ENCODE assay signal across 11 cellular contexts in genomic region chr9:133506653-133507038, GRCh38. TPM values are rescaled to one million over a fixed set of nuclear protein-coding genes. Genes with fewer than 3 reads are reported as not detected.
DNase-seq lines count a peak whose midpoint lies in the region; ATAC-seq and TF ChIP-seq lines count a peak whose summit lies in the region.
"Had no signal": no experiment of that assay in that cellular context is flagged by ENCODE, and none has a peak within 500 bp of the region (broad histone marks: within the 10 kb centered on the region; RNA-seq: fewer than 3 reads in every experiment).

No MANE protein-coding gene starts in this region.

- peaks cover 11% of the 10 kb centered on the region for H3K36me3 Mint-ChIP-seq in HFFc6 (ENCODE audit: low read depth)
- H3K36me3 Mint-ChIP-seq: CD14-positive monocyte had no signal

- intact Hi-C loops in ascending aorta (cut with DNase I) = no loop called here

- H3K36me3 ChIP-seq in ACC112 (ENCODE audit: insufficient read depth, low read length) (no peaks in the 10 kb centered on the region), ascending aorta (no peaks in the 10 kb centered on the region), kidney epithelial cell (ENCODE audit: control insufficient read depth, insufficient read depth, low read length) (no peaks in the 10 kb centered on the region)

- H3K9me3 Mint-ChIP-seq in HFFc6 = peaks cover 12% of the 10 kb centered on the region

- H3K4me1 ChIP-seq in ACC112 (ENCODE audit: control insufficient read depth, insufficient read depth, low read length, unreplicated experiment) (peaks cover 25% of the 10 kb centered on the region), ascending aorta (peaks cover 0 to 17% of the 10 kb centered on the region in 2 donors)

- DNase-seq in HFFc6 (peak; percentile 92), ascending aorta (ENCODE audit: low spot score in 2 of 2) (peak; percentile 20 to 84), kidney epithelial cell (ENCODE audit: low read depth) (peak; percentile 38), NCI-H1930 (lab: John Stamatoyannopoulos, UW) (no peak), NCI-H524 (lab: John Stamatoyannopoulos, UW) (no peak)
- DNase-seq in central memory CD4-positive, alpha-beta T cell = no peak
- DNase-seq: dermis blood vessel endothelial cell; stimulated activated naive CD4-positive, alpha-beta T cell treated with Interleukin-2 at 50 U/mL for 16 hours had no signal

- peaks cover 34% of the 10 kb centered on the region for H3K4me1 Mint-ChIP-seq in HFFc6 (ENCODE audit: low read depth)

- H3K27ac ChIP-seq in ACC112 (ENCODE audit: low read depth, low read length) (peak overlapping the region; percentile 84), ascending aorta (peak overlapping the region in 1 of 2 donors; percentile 22)

- peak overlapping the region; percentile 40 for H2AFZ ChIP-seq in ACC112 (ENCODE audit: low read length, unreplicated experiment)

- no peak overlapping the region for H3K4me3 Mint-ChIP-seq in HFFc6
- H3K4me3 Mint-ChIP-seq: CD14-positive monocyte had no signal

- H3K27ac Mint-ChIP-seq in HFFc6 = peak overlapping the region; percentile 75; the same call in 1 of the 2 replicates
- H3K27ac Mint-ChIP-seq: CD14-positive monocyte had no signal

- no peak for ATAC-seq in GM19324 (IDR thresholded peaks at IDR 0.05; ENCODE audit: low FRiP score, unreplicated experiment)

- H3K27me3 Mint-ChIP-seq in HFFc6 (ENCODE audit: insufficient read depth) = peaks cover 15% of the 10 kb centered on the region

- peaks cover 9 to 16% of the 10 kb centered on the region in 2 donors for H3K9me3 ChIP-seq in ascending aorta

- no peaks in the 10 kb centered on the region for H3K79me2 ChIP-seq in ACC112 (ENCODE audit: control insufficient read depth, insufficient read depth, low read length, unreplicated experiment)

- TF ChIP-seq CTCF in HFFc6 (IDR thresholded peaks at IDR 0.05) (peak; percentile 37), ascending aorta (IDR thresholded peaks at IDR 0.05) (no peak), kidney epithelial cell (IDR thresholded peaks at IDR 0.05; ENCODE audit: insufficient read depth, low read length, poor library complexity, severe bottlenecking) (no peak)

- H3K27me3 ChIP-seq in ACC112 (ENCODE audit: insufficient read depth, low read length) (peaks cover 16% of the 10 kb centered on the region; the same call in 1 of the 2 replicates), ascending aorta (no peaks in the 10 kb centered on the region), kidney epithelial cell (ENCODE audit: control insufficient read depth, insufficient read depth, low read length) (peaks cover 26% of the 10 kb centered on the region)

- H3K4me3 ChIP-seq in ACC112 (ENCODE audit: low read depth, low read length) (no peak overlapping the region), ascending aorta (no peak overlapping the region), kidney epithelial cell (ENCODE audit: low read depth, low read length) (no peak overlapping the region)

RNA-seq across cellular contexts. Expression of gene MYMK, which starts 18.1 kb away (rescaled TPM):
- not detected for total RNA-seq in HFFc6 (2021; fragmentation: NEBNext Ultra II Directional; extraction: Animal tissue kit (Norgen Biotek cat#: 25700))
- total RNA-seq in ascending aorta (not detected), kidney epithelial cell (not detected in 2 replicates)
- total RNA-seq: dermis blood vessel endothelial cell had no signal

RNA-seq across cellular contexts. Expression of gene SLC2A6, which starts 27.7 kb away (rescaled TPM):
- 10 to 100 TPM in 5 of 6 experiments, 1 to 10 TPM in 1; 9.4 to 12.6 (median 11.3) TPM for total RNA-seq in HFFc6 (2021; fragmentation: NEBNext Ultra II Directional; extraction: Animal tissue kit (Norgen Biotek cat#: 25700))
- 8.7 TPM for total RNA-seq in ascending aorta
- 51.8 and 60.9 TPM in 2 replicates for total RNA-seq in kidney epithelial cell

RNA-seq across cellular contexts. Expression of gene ADAMTSL2, which starts 27.9 kb away (rescaled TPM):
- total RNA-seq in HFFc6 (2021; fragmentation: NEBNext Ultra II Directional; extraction: Animal tissue kit (Norgen Biotek cat#: 25700)) = under 1 TPM in 3 of 6 experiments, not detected in 3; 0.05 to 0.07 (median 0.06) TPM
- total RNA-seq in ascending aorta = 3.4 TPM
- total RNA-seq in kidney epithelial cell = 0.54 and 1.2 TPM in 2 replicates

RNA-seq across cellular contexts. Expression of gene CACFD1, which starts 46.9 kb away (rescaled TPM):
- 1 to 10 TPM; 5.0 to 9.1 (median 6.7) TPM for total RNA-seq in HFFc6 (2021; fragmentation: NEBNext Ultra II Directional; extraction: Animal tissue kit (Norgen Biotek cat#: 25700))
- total RNA-seq in ascending aorta = 24.8 TPM
- total RNA-seq in kidney epithelial cell = 24.4 and 24.6 TPM in 2 replicates

Comparison
In these comparisons a context has a peak if more than half of its experiments do, and no peak if none do; other contexts are left out.
1. DNase-seq: peak in HFFc6 (single experiment), ascending aorta (2 of 2) and kidney epithelial cell (single experiment); none in NCI-H1930 (0 of 2), central memory CD4-positive, alpha-beta T cell (single experiment) and NCI-H524 (0 of 2).